Comparison of ENCODE assay signal across 12 cellular contexts in genomic region chr3:149203758-149204157, GRCh38. TPM values are rescaled to one million over a fixed set of nuclear protein-coding genes. Genes with fewer than 3 reads are reported as not detected.
A peak's percentile ranks its signal among the peaks of the same experiment; 100 is the strongest.
DNase-seq lines count a peak whose midpoint lies in the region; ATAC-seq and TF ChIP-seq lines count a peak whose summit lies in the region.
"Had no signal": no experiment of that assay in that cellular context is flagged by ENCODE, and none has a peak within 500 bp of the region (broad histone marks: within the 10 kb centered on the region; RNA-seq: fewer than 3 reads in every experiment).

No MANE protein-coding gene starts in this region.

- H3K4me3 ChIP-seq in Loucy (ENCODE audit: low read length, poor library complexity, severe bottlenecking): no peak overlapping the region
- H3K4me3 ChIP-seq in neuronal stem cell (ENCODE audit: low read length in 2 of 2): no peak overlapping the region
- H3K4me3 ChIP-seq in SJCRH30: no peak overlapping the region
- H3K4me3 ChIP-seq: thoracic aorta had no signal

- TF ChIP-seq CTCF in Loucy (conservative IDR thresholded peaks at IDR 0.05; ENCODE audit: low read length): no peak

- H3K36me3 ChIP-seq in Loucy (ENCODE audit: insufficient read depth, low read length) (no peaks in the 10 kb centered on the region), neuronal stem cell (replicated peaks in 1 of 2; ENCODE audit: control insufficient read depth in 2 of 2, insufficient read depth in 2 of 2, low read length in 2 of 2) (peaks cover 0 to 16% of the 10 kb centered on the region in 2 donors), SJCRH30 (no peaks in the 10 kb centered on the region)
- H3K36me3 ChIP-seq: thoracic aorta had no signal

- H2AK5ac ChIP-seq in neuronal stem cell (ENCODE audit: low read depth, low read length): no peak overlapping the region

- no peak overlapping the region for H2BK120ac ChIP-seq in neuronal stem cell (ENCODE audit: low read depth, low read length)

- H2BK12ac ChIP-seq in neuronal stem cell (ENCODE audit: low read length): peak overlapping the region; percentile 93

- H3K4me2 ChIP-seq in Loucy (ENCODE audit: low read depth, low read length, poor library complexity, severe bottlenecking) (peak overlapping the region; percentile 47), neuronal stem cell (ENCODE audit: insufficient read depth, low read length, poor library complexity, severe bottlenecking) (no peak overlapping the region)

- H2BK15ac ChIP-seq in neuronal stem cell (ENCODE audit: low read length): no peak overlapping the region

- no peak overlapping the region for H3K23ac ChIP-seq in neuronal stem cell (ENCODE audit: low read depth, low read length, poor library complexity)

- no peak overlapping the region for H3K14ac ChIP-seq in neuronal stem cell (ENCODE audit: low read length)

- peaks cover 20% of the 10 kb centered on the region for H3K4me1 ChIP-seq in Loucy (ENCODE audit: insufficient read depth, low read length, poor library complexity, severe bottlenecking)
- peaks cover 2 to 3% of the 10 kb centered on the region in 2 donors for H3K4me1 ChIP-seq in neuronal stem cell (ENCODE audit: control insufficient read depth in 2 of 2, insufficient read depth in 1 of 2, low read depth in 1 of 2, low read length in 2 of 2)
- peaks cover 12% of the 10 kb centered on the region for H3K4me1 ChIP-seq in SJCRH30

- H3K9me2 ChIP-seq in Loucy (replicated peaks; ENCODE audit: low read depth, low read length): no peaks in the 10 kb centered on the region

- H4K8ac ChIP-seq in neuronal stem cell (ENCODE audit: low read depth, low read length): no peak overlapping the region

- H3K79me2 ChIP-seq in Loucy (ENCODE audit: insufficient read depth, low read length): no peaks in the 10 kb centered on the region

- no peak overlapping the region for H3K27ac ChIP-seq in neuronal stem cell (replicated peaks; ENCODE audit: low read length)
- H3K27ac ChIP-seq in SJCRH30: no peak overlapping the region
- H3K27ac ChIP-seq: thoracic aorta had no signal

- no peaks in the 10 kb centered on the region for H3K79me1 ChIP-seq in neuronal stem cell (ENCODE audit: low read depth, low read length)

- peak overlapping the region; percentile 66 for H2AFZ ChIP-seq in Loucy (ENCODE audit: low read length)
- peak overlapping the region; percentile 0 for H2AFZ ChIP-seq in neuronal stem cell (ENCODE audit: low read length)

- no peaks in the 10 kb centered on the region for H3F3A ChIP-seq in Loucy (ENCODE audit: low read depth)

- no peak overlapping the region for H2BK5ac ChIP-seq in neuronal stem cell (ENCODE audit: low read length)

- H3K27me3 ChIP-seq in Loucy (ENCODE audit: insufficient read depth, low read length, poor library complexity, severe bottlenecking) (no peaks in the 10 kb centered on the region), neuronal stem cell (ENCODE audit: control insufficient read depth in 3 of 3, insufficient read depth in 3 of 3, low read depth in 1 of 3, low read length in 3 of 3) (no peaks in the 10 kb centered on the region), SJCRH30 (no peaks in the 10 kb centered on the region)

- no peaks in the 10 kb centered on the region for H4K20me1 ChIP-seq in Loucy (ENCODE audit: insufficient read depth, low read length, poor library complexity, severe bottlenecking)

- no peak overlapping the region for H3K9ac ChIP-seq in Loucy (ENCODE audit: low read depth, low read length, poor library complexity, severe bottlenecking)
- no peak overlapping the region for H3K9ac ChIP-seq in neuronal stem cell (ENCODE audit: low read depth, low read length, poor library complexity)

- H4K91ac ChIP-seq in neuronal stem cell (ENCODE audit: low read depth, low read length, poor library complexity): no peak overlapping the region

- H3K9me3 ChIP-seq in Loucy (ENCODE audit: insufficient read depth, low read depth, low read length) (no peaks in the 10 kb centered on the region), neuronal stem cell (replicated peaks in 1 of 2; ENCODE audit: control insufficient read depth in 2 of 2, insufficient read depth in 1 of 2, low read depth in 1 of 2, low read length in 2 of 2) (no peaks in the 10 kb centered on the region), SJCRH30 (replicated peaks) (no peaks in the 10 kb centered on the region)
- H3K9me3 ChIP-seq: thoracic aorta had no signal

- no peak overlapping the region for H3K18ac ChIP-seq in neuronal stem cell (ENCODE audit: low read length)

- peak; percentile 38 to 46 for ATAC-seq in activated CD4-positive, CD25-positive, alpha-beta regulatory T cell treated with anti-CD3 and anti-CD28 coated beads, Interleukin-2, amount 50 U/mL, for 24 hours
- ATAC-seq in HG02759 (IDR thresholded peaks at IDR 0.05; ENCODE audit: unreplicated experiment): peak; percentile 98

- H3K4ac ChIP-seq in neuronal stem cell (ENCODE audit: low read length): no peak overlapping the region

- DNase-seq in activated CD4-positive, CD25-positive, alpha-beta regulatory T cell treated with anti-CD3 and anti-CD28 coated beads, Interleukin-2, amount 50 U/mL, for 72 hours: no peak
- DNase-seq in neuronal stem cell (ENCODE audit: low spot score): no peak
- no peak for DNase-seq in NCI-H1694 treated with DMSO at 0.1 percent for 48 hours (lab: John Stamatoyannopoulos, UW)
- DNase-seq in SJCRH30: no peak
- no peak for DNase-seq in HT-29 (ENCODE audit: low spot score)
- DNase-seq: H7 had no signal

- no CpG with 5 or more reads among the region's 3 CpGs for WGBS in neuronal stem cell (ENCODE audit: extremely low coverage in 2 of 2, insufficient read length in 2 of 2, insufficient replicate concordance in 1 of 2), 2 donors

RNA-seq across cellular contexts. Expression of gene CP, which starts 17.9 kb away (rescaled TPM):
- polyA plus RNA-seq in neuronal stem cell (2013, experiment 1 of 2): 0.64 TPM
- 0.69 TPM for polyA plus RNA-seq in neuronal stem cell (2013, experiment 2 of 2)
- 0.08 TPM in 1 of 2 replicates, not detected in the other for total RNA-seq in SJCRH30 (2014; rRNA removed; shearing (Covaris generic))
- 0.57 TPM in 1 of 2 replicates, not detected in the other for total RNA-seq in HT-29 (2014; rRNA removed; shearing (Covaris generic))
- total RNA-seq: A172, glomerular endothelial cell had no signal
